ENCODE assay signal across 1 cellular context in genomic region chr5:76372320-76373054, GRCh38.
A peak's percentile ranks its signal among the peaks of the same experiment; 100 is the strongest.
TF ChIP-seq lines count a peak whose summit lies in the region.

No MANE protein-coding gene starts in this region.

TF ChIP-seq in H1, 55 proteins besides CTCF, POLR2A, EP300 and RAD21:
- TF ChIP-seq BACH1 (IDR thresholded peaks at IDR 0.05; ENCODE audit: low read length): peak; percentile 92
- peak; percentile 79 for TF ChIP-seq MAFK (IDR thresholded peaks at IDR 0.05; ENCODE audit: low read depth, low read length)
- no peak for TF ChIP-seq GTF2F1 (IDR thresholded peaks at IDR 0.05; ENCODE audit: borderline replicate concordance, low read depth, low read length)
- TF ChIP-seq POU5F1 (IDR thresholded peaks at IDR 0.05; ENCODE audit: low read depth, low read length): no peak
- TF ChIP-seq GABPA (IDR thresholded peaks at IDR 0.05; ENCODE audit: borderline replicate concordance, insufficient read depth, low read length): no peak
- TF ChIP-seq SIN3A (conservative IDR thresholded peaks at IDR 0.05 in 1 of 2, IDR thresholded peaks at IDR 0.05 in 1 of 2; ENCODE audit: low read depth in 1 of 2, low read length in 2 of 2): no peak
- no peak for TF ChIP-seq SIX5 (IDR thresholded peaks at IDR 0.05; ENCODE audit: low read depth, low read length)
- no peak for TF ChIP-seq POLR2AphosphoS5 (IDR thresholded peaks at IDR 0.05; ENCODE audit: low read depth, low read length)
TF ChIP-seq in H1: peak in this region for 2.
